8 cellular contexts compared by ENCODE assay signal in the genomic region with DNA sequence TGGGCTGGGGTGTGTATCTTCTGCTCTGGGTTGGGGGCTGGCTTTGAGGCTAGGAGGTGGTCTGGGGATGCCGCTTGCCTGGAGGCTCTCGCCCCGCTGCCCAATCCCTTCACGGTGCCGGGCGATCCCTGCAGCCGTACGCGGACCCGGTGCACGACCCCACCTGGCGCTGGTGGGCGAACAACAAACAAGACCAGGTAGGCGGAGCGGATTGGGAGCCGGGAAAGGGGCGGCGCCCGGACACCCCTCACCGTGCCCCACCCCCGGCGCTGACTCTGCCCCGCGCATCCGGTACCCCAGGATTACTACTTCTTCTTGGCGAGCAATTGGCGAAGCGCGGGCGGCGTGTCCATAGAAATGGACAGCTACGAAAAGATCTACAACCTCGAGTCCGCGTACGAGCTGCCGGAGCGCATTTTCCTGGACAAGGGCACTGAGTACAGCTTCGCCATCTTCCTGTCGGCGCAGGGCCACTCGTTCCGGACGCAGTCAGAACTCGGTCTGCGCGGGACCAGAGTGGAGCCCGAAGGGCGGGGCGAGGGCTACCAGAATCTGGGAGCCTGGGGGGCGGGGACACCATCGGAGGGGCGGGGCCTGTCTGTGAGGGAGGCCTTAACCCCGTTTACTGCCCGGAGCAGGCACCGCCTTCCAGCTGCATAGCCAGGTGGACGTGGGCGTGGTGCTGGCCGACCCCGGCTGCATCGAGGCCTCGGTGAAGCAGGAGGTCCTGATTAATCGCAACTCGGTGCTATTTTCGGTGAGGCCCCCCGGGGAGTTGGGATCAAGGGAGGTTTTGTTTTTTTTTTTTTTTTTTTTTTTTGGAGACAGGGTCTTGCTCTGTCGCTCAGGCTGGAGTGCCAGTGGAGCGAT. TPM values are rescaled to one million over a fixed set of nuclear protein-coding genes. Genes with fewer than 3 reads are reported as not detected.
DNase-seq lines count a peak whose midpoint lies in the region; ATAC-seq and TF ChIP-seq lines count a peak whose summit lies in the region.

No MANE protein-coding gene starts in this region.

- H3K36me3 ChIP-seq in neural cell (ENCODE audit: insufficient read depth, low read length) (no peaks in the 10 kb centered on the region), stomach (no peaks in the 10 kb centered on the region)

- no peak for TF ChIP-seq RAD21 in neural cell (conservative IDR thresholded peaks at IDR 0.05)

- no peaks in the 10 kb centered on the region for H3K79me2 ChIP-seq in neural cell (replicated peaks; ENCODE audit: insufficient read depth, low read length)

- H3K9me3 ChIP-seq in neural cell (ENCODE audit: low read length) (no peaks in the 10 kb centered on the region), stomach (no peaks in the 10 kb centered on the region)

- H3K4me3 ChIP-seq in fibroblast of mammary gland (ENCODE audit: control insufficient read depth, low read depth, low read length) (peak overlapping the region; percentile 53), neural cell (ENCODE audit: low read length) (peak overlapping the region; percentile 88), stomach (peak overlapping the region; percentile 46 to 74 (median 60))

- TF ChIP-seq EP300 in neural cell (conservative IDR thresholded peaks at IDR 0.05; ENCODE audit: poor library complexity, severe bottlenecking) = no peak
- no peak for TF ChIP-seq EP300 in stomach (IDR thresholded peaks at IDR 0.05)

- H4K20me1 ChIP-seq in neural cell (ENCODE audit: insufficient read depth) = no peaks in the 10 kb centered on the region

- H3K9ac ChIP-seq in neural cell (ENCODE audit: low read length) = peak overlapping the region; percentile 53

- intact Hi-C loops in stomach (cut with DNase I; ENCODE audit: low total_unique reads) = no loop called here

- H3K4me1 ChIP-seq in stomach = peaks cover 16 to 23% (median 22%) of the 10 kb centered on the region in 4 donors

- peaks cover 23% of the 10 kb centered on the region for H3K27me3 ChIP-seq in neural cell (ENCODE audit: insufficient read depth, low read depth, low read length)
- H3K27me3 ChIP-seq in stomach = peaks cover 0 to 88% (median 20%) of the 10 kb centered on the region in 3 donors

- WGBS in stomach, 5 donors = 2 to 3% (median 3%) methylated on average over 56 to 68 of the region's 68 CpGs

- peak overlapping the region; percentile 78 for H3K4me2 ChIP-seq in neural cell (ENCODE audit: low read length)

- H2AFZ ChIP-seq in neural cell (ENCODE audit: low read depth, low read length) = peak overlapping the region; percentile 1

- TF ChIP-seq POLR2A in stomach (IDR thresholded peaks at IDR 0.05) = no peak

- peak; percentile 54 for ATAC-seq in HG03280 (IDR thresholded peaks at IDR 0.05; ENCODE audit: unreplicated experiment)

- H3K27ac ChIP-seq in neural cell (ENCODE audit: low read length) (no peak overlapping the region), stomach (peak overlapping the region; percentile 50 to 76 (median 58))

- H3K9me2 ChIP-seq in neural cell (ENCODE audit: insufficient read depth, low read length) = no peaks in the 10 kb centered on the region

- no peak for TF ChIP-seq CTCF in fibroblast of mammary gland (conservative IDR thresholded peaks at IDR 0.05; ENCODE audit: control insufficient read depth, insufficient read depth, low read depth, low read length)
- TF ChIP-seq CTCF in neural cell (IDR thresholded peaks at IDR 0.05; ENCODE audit: poor library complexity, severe bottlenecking) = no peak
- no peak for TF ChIP-seq CTCF in stomach (IDR thresholded peaks at IDR 0.05)

- H3F3A ChIP-seq in neural cell (ENCODE audit: insufficient read depth, low read length, poor library complexity, severe bottlenecking) = no peaks in the 10 kb centered on the region

- DNase-seq in DMS79 (lab: John Stamatoyannopoulos, UW) (peak; percentile 64), OCI-M1 (lab: John Stamatoyannopoulos, UW) (peak; percentile 41), fibroblast of mammary gland (ENCODE audit: low read depth) (peak; percentile 37), stomach (peak; percentile 91)
- DNase-seq in activated T-cell treated with anti-CD3 and anti-CD28 coated beads, Interleukin-2, amount 50 U/mL, for 48 hours = peak; percentile 94
- no peak for DNase-seq in NK-92 treated with Interleukin-12 subunit alpha and Interleukin-12 subunit beta, amount 100 ng/mL, for 24 hours (lab: John Stamatoyannopoulos, UW)

TF ChIP-seq in neural cell, 6 proteins besides CTCF, POLR2A, EP300 and RAD21:
- TF ChIP-seq EZH2 (IDR thresholded peaks at IDR 0.05; ENCODE audit: borderline replicate concordance, insufficient read depth, low read length, poor library complexity, severe bottlenecking) (no peak), POLR2AphosphoS5 (IDR thresholded peaks at IDR 0.05) (peak; percentile 10)

RNA-seq across cellular contexts. Expression of a gene that starts 12.1 kb away (rescaled TPM):
- polyA plus RNA-seq in neural cell (334 and 380 TPM in 2 replicates), stomach (100 to 1,000 TPM in 2 of 3 donors, 10 to 100 TPM in 1; 99.3 to 150 (median 116) TPM)
- polyA minus RNA-seq in neural cell = 154 and 160 TPM in 2 replicates
- 100 to 1,000 TPM in 2 of 5 donors, 10 to 100 TPM in 3; 10.7 to 282 (median 92.4) TPM for total RNA-seq in stomach

RNA-seq across cellular contexts. Expression of a gene that starts 25.5 kb away (rescaled TPM):
- polyA plus RNA-seq in neural cell (0.21 and 0.28 TPM in 2 replicates), stomach (under 1 TPM in 2 of 3 donors, not detected in 1; 0.19 to 0.30 TPM)
- polyA minus RNA-seq in neural cell = 1.2 and 2.9 TPM in 2 replicates
- not detected for total RNA-seq in stomach

RNA-seq across cellular contexts. Expression of a gene that starts 26.2 kb away (rescaled TPM):
- polyA plus RNA-seq in neural cell (4.9 and 13.7 TPM in 2 replicates), stomach (under 1 TPM in 2 of 3 donors, not detected in 1; 0.12 to 0.33 TPM)
- 6.3 TPM in 2 replicates for polyA minus RNA-seq in neural cell
- total RNA-seq in stomach = 1 to 10 TPM in 2 of 5 donors, not detected in 3; 1.7 to 3.6 TPM

RNA-seq across cellular contexts. Expression of a gene that starts 26.7 kb away (rescaled TPM):
- 16.0 and 17.1 TPM in 2 replicates for polyA plus RNA-seq in neural cell
- polyA minus RNA-seq in neural cell = 17.3 and 22.6 TPM in 2 replicates
- 1 to 10 TPM in 3 of 5 donors, under 1 TPM in 1, not detected in 1; 0.45 to 9.7 (median 5.0) TPM for total RNA-seq in stomach
- 1 to 10 TPM; 1.1 to 2.4 (median 2.0) TPM for polyA plus RNA-seq in stomach

RNA-seq across cellular contexts. Expression of a gene that starts 40.6 kb away (rescaled TPM):
- polyA plus RNA-seq in neural cell (57.0 and 79.3 TPM in 2 replicates), stomach (10 to 100 TPM; 18.3 to 40.7 (median 35.1) TPM)
- 24.4 and 29.5 TPM in 2 replicates for polyA minus RNA-seq in neural cell
- total RNA-seq in stomach = 100 to 1,000 TPM in 1 of 5 donors, 10 to 100 TPM in 3, 1 to 10 TPM in 1; 4.0 to 222 (median 18.7) TPM
